10 cellular contexts compared by ENCODE assay signal in genomic region chr13:106919093-106919492, GRCh38.
DNase-seq lines count a peak whose midpoint lies in the region; ATAC-seq and TF ChIP-seq lines count a peak whose summit lies in the region.
"Had no signal": no experiment of that assay in that cellular context is flagged by ENCODE, and none has a peak within 500 bp of the region (broad histone marks: within the 10 kb centered on the region; RNA-seq: fewer than 3 reads in every experiment).

No MANE protein-coding gene starts in this region.

- no peaks in the 10 kb centered on the region for H3K36me3 ChIP-seq in skeletal muscle tissue (ENCODE audit: control insufficient read depth in 3 of 3, insufficient read depth in 3 of 3, low read length in 3 of 3)
- H3K36me3 ChIP-seq: colonic mucosa had no signal

- TF ChIP-seq CTCF in epithelial cell of proximal tubule (conservative IDR thresholded peaks at IDR 0.05; ENCODE audit: low read depth, low read length): peak; percentile 0

- H3K27me3 ChIP-seq in skeletal muscle tissue (ENCODE audit: control insufficient read depth in 3 of 3, insufficient read depth in 3 of 3, low read length in 3 of 3): no peaks in the 10 kb centered on the region
- H3K27me3 ChIP-seq: colonic mucosa had no signal

- peaks cover 7% of the 10 kb centered on the region for H3K4me1 Mint-ChIP-seq in activated naive CD4-positive, alpha-beta T cell treated with anti-CD3 and anti-CD28 coated beads for 36 hours (ENCODE audit: low read depth)

- no peak overlapping the region for H3K4me3 Mint-ChIP-seq in activated naive CD4-positive, alpha-beta T cell treated with anti-CD3 and anti-CD28 coated beads for 36 hours

- H3K4me1 ChIP-seq in skeletal muscle tissue (ENCODE audit: control insufficient read depth in 3 of 3, insufficient read depth in 3 of 3, low read length in 3 of 3): no peaks in the 10 kb centered on the region
- H3K4me1 ChIP-seq: colonic mucosa had no signal

- peaks cover 46% of the 10 kb centered on the region for H3K27me3 Mint-ChIP-seq in activated naive CD4-positive, alpha-beta T cell treated with anti-CD3 and anti-CD28 coated beads for 36 hours (ENCODE audit: low read depth)

- intact Hi-C loops in activated naive CD4-positive, alpha-beta T cell treated with anti-CD3 and anti-CD28 coated beads for 36 hours (cut with micrococcal nuclease): loop anchor here (2.0 to 10.0 kb wide), 4 partner anchors 350 to 1782 kb away; partner anchors contain the start of genes ARGLU1, EFNB2 and TNFSF13B

- DNase-seq in epithelial cell of proximal tubule (ENCODE audit: low read depth): peak; percentile 1
- DNase-seq in foreskin melanocyte: no peak
- no peak for DNase-seq in GM19240 (ENCODE audit: insufficient read length, low spot score)
- no peak for DNase-seq in activated naive CD4-positive, alpha-beta T cell treated with anti-CD3 and anti-CD28 coated beads for 36 hours
- DNase-seq: colonic mucosa; NK-92 treated with Interleukin-12 subunit alpha and Interleukin-12 subunit beta, amount 100 ng/mL, for 24 hours had no signal

- ATAC-seq in GM18909 (IDR thresholded peaks at IDR 0.05; ENCODE audit: poor library complexity, unreplicated experiment) (peak; percentile 38), HG03469 (IDR thresholded peaks at IDR 0.05; ENCODE audit: unreplicated experiment) (peak; percentile 59), GM19463 (IDR thresholded peaks at IDR 0.05; ENCODE audit: unreplicated experiment) (no peak)

- no peak overlapping the region for H3K27ac Mint-ChIP-seq in activated naive CD4-positive, alpha-beta T cell treated with anti-CD3 and anti-CD28 coated beads for 36 hours

- H3K27ac ChIP-seq in skeletal muscle tissue (ENCODE audit: low read depth, low read length): peak overlapping the region; percentile 83
- H3K27ac ChIP-seq: colonic mucosa had no signal

- H3K4me3 ChIP-seq in epithelial cell of proximal tubule (ENCODE audit: low read depth, low read length) (peak overlapping the region; percentile 28), skeletal muscle tissue (ENCODE audit: low read length in 3 of 3) (peak overlapping the region in 1 of 3 donors; percentile 13)
- H3K4me3 ChIP-seq: colonic mucosa had no signal

- no peaks in the 10 kb centered on the region for H3K36me3 Mint-ChIP-seq in activated naive CD4-positive, alpha-beta T cell treated with anti-CD3 and anti-CD28 coated beads for 36 hours (ENCODE audit: low read depth)

- CTCF ChIA-PET in activated naive CD4-positive, alpha-beta T cell treated with anti-CD3 and anti-CD28 coated beads for 36 hours (lab: Charles Lee): interaction anchor here (0.7 to 1.1 kb wide), 3 partner anchors 19 to 299 kb away, joined by 3 to 4 read pairs (median 3); no protein-coding TSS in a partner anchor

- no peak overlapping the region for H3K9ac ChIP-seq in skeletal muscle tissue (ENCODE audit: low read depth in 1 of 3, low read length in 3 of 3)

- H3K9me3 ChIP-seq in skeletal muscle tissue (ENCODE audit: control insufficient read depth in 3 of 3, low read length in 3 of 3): no peaks in the 10 kb centered on the region
- H3K9me3 ChIP-seq: colonic mucosa had no signal

- no peaks in the 10 kb centered on the region for H3K9me3 Mint-ChIP-seq in activated naive CD4-positive, alpha-beta T cell treated with anti-CD3 and anti-CD28 coated beads for 36 hours
